1 cellular context compared by ENCODE assay signal in genomic region chr3:195063596-195064193, GRCh38.
TF ChIP-seq lines count a peak whose summit lies in the region.

No MANE protein-coding gene starts in this region.

TF ChIP-seq in IMR-90, 13 proteins besides CTCF, POLR2A, EP300 and RAD21 (continued from another document):
- TF ChIP-seq FOS (IDR thresholded peaks at IDR 0.05; ENCODE audit: low read depth, low read length) (no peak), NFE2L2 (IDR thresholded peaks at IDR 0.05; ENCODE audit: low read depth, low read length) (no peak), MAZ (IDR thresholded peaks at IDR 0.05; ENCODE audit: borderline replicate concordance, low read depth, low read length) (no peak), CEBPB (IDR thresholded peaks at IDR 0.05; ENCODE audit: low read depth, low read length) (no peak), RFX5 (IDR thresholded peaks at IDR 0.05; ENCODE audit: low read depth, low read length) (no peak), BHLHE40 (IDR thresholded peaks at IDR 0.05; ENCODE audit: low read depth, low read length) (no peak), ELK1 (IDR thresholded peaks at IDR 0.05; ENCODE audit: borderline replicate concordance, low read depth, low read length) (no peak), RCOR1 (IDR thresholded peaks at IDR 0.05; ENCODE audit: insufficient replicate concordance, low read length) (no peak), CHD1 (IDR thresholded peaks at IDR 0.05; ENCODE audit: low read depth, low read length) (no peak)
